In genomic region chr3:56732109-56732508, GRCh38 we compare ENCODE assay signal across 16 cellular contexts. TPM values are rescaled to one million over a fixed set of nuclear protein-coding genes. Genes with fewer than 3 reads are reported as not detected.
DNase-seq lines count a peak whose midpoint lies in the region; ATAC-seq lines count a peak whose summit lies in the region.
"Had no signal": no experiment of that assay in that cellular context is flagged by ENCODE, and none has a peak within 500 bp of the region (broad histone marks: within the 10 kb centered on the region; RNA-seq: fewer than 3 reads in every experiment).

No MANE protein-coding gene starts in this region.

- H3K9me3 Mint-ChIP-seq in activated T-cell treated with anti-CD3 and anti-CD28 coated beads, Interleukin-2, amount 50 U/mL, for 72 hours = no peaks in the 10 kb centered on the region
- no peaks in the 10 kb centered on the region for H3K9me3 Mint-ChIP-seq in activated T-cell treated with anti-CD3 and anti-CD28 coated beads, Interleukin-2, amount 50 U/mL, for 4 hours
- H3K9me3 Mint-ChIP-seq in activated naive CD8-positive, alpha-beta T cell treated with anti-CD3 and anti-CD28 coated beads, Interleukin-2, amount 50 U/mL, for 24 hours = no peaks in the 10 kb centered on the region
- no peaks in the 10 kb centered on the region for H3K9me3 Mint-ChIP-seq in stimulated activated naive B cell treated with anti-CD40 and anti-IgM and Interleukin-4, amounts not matched to agents 10 μg/mL and 1 μg/mL and 100 μg/mL, for 72 hours

- no peaks in the 10 kb centered on the region for H3K27me3 Mint-ChIP-seq in activated T-cell treated with anti-CD3 and anti-CD28 coated beads, Interleukin-2, amount 50 U/mL, for 72 hours (ENCODE audit: low read depth)
- no peaks in the 10 kb centered on the region for H3K27me3 Mint-ChIP-seq in activated T-cell treated with anti-CD3 and anti-CD28 coated beads, Interleukin-2, amount 50 U/mL, for 4 hours (ENCODE audit: low read depth)
- no peaks in the 10 kb centered on the region for H3K27me3 Mint-ChIP-seq in T-helper 17 cell
- H3K27me3 Mint-ChIP-seq in activated naive CD8-positive, alpha-beta T cell treated with anti-CD3 and anti-CD28 coated beads, Interleukin-2, amount 50 U/mL, for 24 hours = no peaks in the 10 kb centered on the region
- H3K27me3 Mint-ChIP-seq in stimulated activated naive B cell treated with anti-CD40 and anti-IgM and Interleukin-4, amounts not matched to agents 10 μg/mL and 1 μg/mL and 100 μg/mL, for 72 hours = no peaks in the 10 kb centered on the region
- H3K27me3 Mint-ChIP-seq: B cell had no signal

- H3K27ac Mint-ChIP-seq in activated T-cell treated with anti-CD3 and anti-CD28 coated beads, Interleukin-2, amount 50 U/mL, for 72 hours = peak overlapping the region; percentile 91
- peak overlapping the region; percentile 88 for H3K27ac Mint-ChIP-seq in T-helper 17 cell
- peak overlapping the region; percentile 55 for H3K27ac Mint-ChIP-seq in activated naive CD8-positive, alpha-beta T cell treated with anti-CD3 and anti-CD28 coated beads, Interleukin-2, amount 50 U/mL, for 24 hours
- peak overlapping the region; percentile 51 for H3K27ac Mint-ChIP-seq in stimulated activated naive B cell treated with anti-CD40 and anti-IgM and Interleukin-4, amounts not matched to agents 10 μg/mL and 1 μg/mL and 100 μg/mL, for 72 hours
- H3K27ac Mint-ChIP-seq: B cell had no signal

- DNase-seq in activated T-cell treated with anti-CD3 and anti-CD28 coated beads, Interleukin-2, amount 50 U/mL, for 72 hours = no peak
- no peak for DNase-seq in activated T-cell treated with anti-CD3 and anti-CD28 coated beads, Interleukin-2, amount 50 U/mL, for 4 hours
- DNase-seq in T-helper 17 cell (no peak), GOT3 (lab: John Stamatoyannopoulos, UW) (no peak), DMS53 treated with DMSO at 0.1 percent for 48 hours (lab: John Stamatoyannopoulos, UW; ENCODE audit: unreplicated experiment) (no peak)
- DNase-seq in activated naive CD8-positive, alpha-beta T cell treated with anti-CD3 and anti-CD28 coated beads, Interleukin-2, amount 50 U/mL, for 24 hours = no peak
- no peak for DNase-seq in stimulated activated naive B cell treated with anti-CD40 and anti-IgM and Interleukin-4, amounts not matched to agents 10 μg/mL and 1 μg/mL and 100 μg/mL, for 72 hours
- DNase-seq: Caco-2, EL, erythroblast, heart right ventricle, NCI-H187, NCI-H524 treated with DMSO at 0.1 percent for 48 hours, SJCRH30 had no signal

- ATAC-seq in activated T-cell treated with anti-CD3 and anti-CD28 coated beads, Interleukin-2, amount 50 U/mL, for 72 hours (replicated peaks in 1 of 2) = peak in 1 of 2 donors; percentile 30
- no peak for ATAC-seq in activated T-cell treated with anti-CD3 and anti-CD28 coated beads, Interleukin-2, amount 50 U/mL, for 4 hours
- ATAC-seq in T-helper 17 cell = no peak
- ATAC-seq in activated naive CD8-positive, alpha-beta T cell treated with anti-CD3 and anti-CD28 coated beads, Interleukin-2, amount 50 U/mL, for 24 hours = no peak
- ATAC-seq in stimulated activated naive B cell treated with anti-CD40 and anti-IgM and Interleukin-4, amounts not matched to agents 10 μg/mL and 1 μg/mL and 100 μg/mL, for 72 hours (replicated peaks) = no peak
- no peak for ATAC-seq in HG03108 (IDR thresholded peaks at IDR 0.05; ENCODE audit: unreplicated experiment)
- ATAC-seq: heart right ventricle had no signal

- H3K4me3 Mint-ChIP-seq in activated T-cell treated with anti-CD3 and anti-CD28 coated beads, Interleukin-2, amount 50 U/mL, for 72 hours = no peak overlapping the region
- no peak overlapping the region for H3K4me3 Mint-ChIP-seq in activated T-cell treated with anti-CD3 and anti-CD28 coated beads, Interleukin-2, amount 50 U/mL, for 4 hours
- peak overlapping the region; percentile 7 for H3K4me3 Mint-ChIP-seq in T-helper 17 cell
- no peak overlapping the region for H3K4me3 Mint-ChIP-seq in activated naive CD8-positive, alpha-beta T cell treated with anti-CD3 and anti-CD28 coated beads, Interleukin-2, amount 50 U/mL, for 24 hours
- no peak overlapping the region for H3K4me3 Mint-ChIP-seq in stimulated activated naive B cell treated with anti-CD40 and anti-IgM and Interleukin-4, amounts not matched to agents 10 μg/mL and 1 μg/mL and 100 μg/mL, for 72 hours
- H3K4me3 Mint-ChIP-seq: B cell had no signal

- no peaks in the 10 kb centered on the region for H3K9me3 ChIP-seq in T-helper 17 cell (ENCODE audit: control insufficient read depth, low read length, poor library complexity, severe bottlenecking)
- H3K9me3 ChIP-seq: Caco-2, heart right ventricle, SJCRH30 had no signal

- peaks cover 5 to 54% of the 10 kb centered on the region in 2 donors for H3K36me3 Mint-ChIP-seq in activated T-cell treated with anti-CD3 and anti-CD28 coated beads, Interleukin-2, amount 50 U/mL, for 72 hours (ENCODE audit: insufficient read depth in 2 of 2)
- peaks cover 62% of the 10 kb centered on the region for H3K36me3 Mint-ChIP-seq in activated T-cell treated with anti-CD3 and anti-CD28 coated beads, Interleukin-2, amount 50 U/mL, for 4 hours (ENCODE audit: insufficient read depth)
- H3K36me3 Mint-ChIP-seq in T-helper 17 cell (ENCODE audit: low read depth) = peaks cover 5% of the 10 kb centered on the region
- peaks cover 78% of the 10 kb centered on the region for H3K36me3 Mint-ChIP-seq in activated naive CD8-positive, alpha-beta T cell treated with anti-CD3 and anti-CD28 coated beads, Interleukin-2, amount 50 U/mL, for 24 hours (ENCODE audit: low read depth)
- H3K36me3 Mint-ChIP-seq in stimulated activated naive B cell treated with anti-CD40 and anti-IgM and Interleukin-4, amounts not matched to agents 10 μg/mL and 1 μg/mL and 100 μg/mL, for 72 hours = peaks cover 28 to 51% of the 10 kb centered on the region in 2 donors

- peaks cover 53% of the 10 kb centered on the region for H3K4me1 Mint-ChIP-seq in activated T-cell treated with anti-CD3 and anti-CD28 coated beads, Interleukin-2, amount 50 U/mL, for 72 hours (ENCODE audit: low read depth)
- H3K4me1 Mint-ChIP-seq in activated T-cell treated with anti-CD3 and anti-CD28 coated beads, Interleukin-2, amount 50 U/mL, for 4 hours (ENCODE audit: low read depth) = peaks cover 53% of the 10 kb centered on the region
- peaks cover 12% of the 10 kb centered on the region for H3K4me1 Mint-ChIP-seq in T-helper 17 cell
- peaks cover 46% of the 10 kb centered on the region for H3K4me1 Mint-ChIP-seq in activated naive CD8-positive, alpha-beta T cell treated with anti-CD3 and anti-CD28 coated beads, Interleukin-2, amount 50 U/mL, for 24 hours
- H3K4me1 Mint-ChIP-seq in stimulated activated naive B cell treated with anti-CD40 and anti-IgM and Interleukin-4, amounts not matched to agents 10 μg/mL and 1 μg/mL and 100 μg/mL, for 72 hours = peaks cover 0 to 5% of the 10 kb centered on the region in 2 donors
- H3K4me1 Mint-ChIP-seq: B cell had no signal

RNA-seq across cellular contexts. Expression of gene TASOR, which starts 49.0 kb away (rescaled TPM):
- total RNA-seq in activated T-cell treated with anti-CD3 and anti-CD28 coated beads, Interleukin-2, amount 50 U/mL, for 72 hours = 10 to 100 TPM; 82.6 to 91.8 TPM
- 10 to 100 TPM; 44.8 to 51.1 (median 45.3) TPM for total RNA-seq in activated T-cell treated with anti-CD3 and anti-CD28 coated beads, Interleukin-2, amount 50 U/mL, for 4 hours
- 10 to 100 TPM; 57.3 TPM for total RNA-seq in T-helper 17 cell
